In genomic region chr15:41928637-41929620, GRCh38 we compare ENCODE assay signal across 1 cellular context.
TF ChIP-seq lines count a peak whose summit lies in the region.

No MANE protein-coding gene starts in this region.

TF ChIP-seq in endothelial cell of umbilical vein, 7 proteins besides CTCF, POLR2A, EP300 and RAD21:
- TF ChIP-seq, protein P1, sequence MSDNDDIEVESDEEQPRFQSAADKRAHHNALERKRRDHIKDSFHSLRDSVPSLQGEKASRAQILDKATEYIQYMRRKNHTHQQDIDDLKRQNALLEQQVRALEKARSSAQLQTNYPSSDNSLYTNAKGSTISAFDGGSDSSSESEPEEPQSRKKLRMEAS (IDR thresholded peaks at IDR 0.05; ENCODE audit: insufficient read depth, insufficient read length): no peak
- TF ChIP-seq MYC (IDR thresholded peaks at IDR 0.05; ENCODE audit: low read depth, low read length): no peak
